Comparison of ENCODE assay signal across 13 cellular contexts in the genomic region with DNA sequence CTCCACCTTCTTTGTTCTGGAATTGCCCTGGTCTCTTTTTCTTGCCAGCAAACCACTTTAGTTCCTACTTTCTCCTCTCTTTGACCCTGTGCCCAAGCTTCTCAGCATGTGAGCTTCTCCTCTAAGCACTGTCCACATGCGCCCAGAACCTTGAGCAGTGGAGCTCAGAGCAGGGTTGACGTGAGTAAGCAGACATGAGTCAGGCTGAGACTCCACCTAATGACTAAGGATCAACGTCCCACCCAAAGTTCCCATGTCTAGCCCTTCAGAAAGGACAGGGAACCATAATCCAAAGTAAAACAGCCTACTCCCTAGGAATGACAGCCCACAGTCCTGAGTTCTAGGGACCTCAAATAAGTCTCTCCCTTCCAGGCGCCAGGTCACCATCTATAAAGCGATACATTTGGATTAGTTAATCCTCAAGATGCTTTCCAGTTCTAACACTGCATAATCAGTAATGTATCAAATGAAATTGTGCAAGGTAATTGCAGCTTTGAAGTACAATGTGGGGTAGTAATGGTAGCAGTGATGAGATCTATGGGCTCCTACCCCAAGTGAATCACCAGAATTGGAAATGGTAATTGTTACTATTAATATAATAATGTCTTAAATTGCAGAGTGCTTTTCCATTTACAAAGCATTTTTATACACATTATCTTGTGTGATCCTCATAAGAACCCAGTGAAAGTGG. TPM values are rescaled to one million over a fixed set of nuclear protein-coding genes. Genes with fewer than 3 reads are reported as not detected.
A peak's percentile ranks its signal among the peaks of the same experiment; 100 is the strongest.
DNase-seq lines count a peak whose midpoint lies in the region; ATAC-seq and TF ChIP-seq lines count a peak whose summit lies in the region.
"Had no signal": no experiment of that assay in that cellular context is flagged by ENCODE, and none has a peak within 500 bp of the region (broad histone marks: within the 10 kb centered on the region; RNA-seq: fewer than 3 reads in every experiment).

No MANE protein-coding gene starts in this region.

- H3K27ac Mint-ChIP-seq in Calu3 (ENCODE audit: unreplicated experiment), result no peak overlapping the region
- H3K27ac Mint-ChIP-seq: CD4-positive, CD25-positive, alpha-beta regulatory T cell had no signal

- no peaks in the 10 kb centered on the region for H3K36me3 ChIP-seq in left lung
- H3K36me3 ChIP-seq: heart right ventricle had no signal

- peaks cover 12% of the 10 kb centered on the region for H3K27me3 Mint-ChIP-seq in Calu3 (ENCODE audit: unreplicated experiment)
- H3K27me3 Mint-ChIP-seq: CD4-positive, CD25-positive, alpha-beta regulatory T cell had no signal

- ATAC-seq in left lung, result peak; percentile 83
- ATAC-seq in HG02588 (IDR thresholded peaks at IDR 0.05; ENCODE audit: unreplicated experiment), result no peak

- H3K4me3 ChIP-seq in left lung, result no peak overlapping the region
- H3K4me3 ChIP-seq: heart right ventricle had no signal

- H3K4me3 Mint-ChIP-seq in Calu3 (ENCODE audit: low read depth, unreplicated experiment), result no peak overlapping the region
- H3K4me3 Mint-ChIP-seq: CD4-positive, CD25-positive, alpha-beta regulatory T cell had no signal

- intact Hi-C loops in left lung (cut with DNase I) (no loop called here), Calu3 (cut with micrococcal nuclease; ENCODE audit: unreplicated experiment) (no loop called here)

- H3K9me3 ChIP-seq in left lung, result no peaks in the 10 kb centered on the region
- H3K9me3 ChIP-seq: heart right ventricle had no signal

- no peaks in the 10 kb centered on the region for H3K4me1 Mint-ChIP-seq in Calu3 (ENCODE audit: low read depth, unreplicated experiment)
- H3K4me1 Mint-ChIP-seq: CD4-positive, CD25-positive, alpha-beta regulatory T cell had no signal

- CTCF ChIA-PET in Calu3 (lab: Charles Lee), result interaction anchor here (0.5 to 1.3 kb wide), 2 partner anchors 406 to 427 kb away, joined by 3 to 6 read pairs; no protein-coding TSS in a partner anchor

- no peak for TF ChIP-seq CTCF in left lung (IDR thresholded peaks at IDR 0.05)
- TF ChIP-seq CTCF in Calu3 (IDR thresholded peaks at IDR 0.05; ENCODE audit: unreplicated experiment), result no peak

- peaks cover 0 to 3% of the 10 kb centered on the region in 2 donors for H3K4me1 ChIP-seq in left lung

- no peaks in the 10 kb centered on the region for H3K9me3 Mint-ChIP-seq in Calu3 (ENCODE audit: low read depth, unreplicated experiment)

- no TSS peak for BruUV-seq in Calu3 (replicated peaks; lab: Mats Ljungman, UMichigan)

- no peaks in the 10 kb centered on the region for H3K27me3 ChIP-seq in left lung

- H3K36me3 Mint-ChIP-seq in Calu3 (ENCODE audit: insufficient read depth, unreplicated experiment), result peaks cover 4% of the 10 kb centered on the region
- H3K36me3 Mint-ChIP-seq: CD4-positive, CD25-positive, alpha-beta regulatory T cell had no signal

- no peak overlapping the region for H3K27ac ChIP-seq in left lung

- peak; percentile 95 for DNase-seq in A172 (ENCODE audit: low spot score)
- DNase-seq in HS-5 (ENCODE audit: low read depth), result peak; percentile 84
- DNase-seq in brain pericyte (ENCODE audit: low read depth, low spot score), result peak; percentile 60
- peak in 1 of 2 donors; percentile 54 for DNase-seq in left lung
- DNase-seq in Calu3, result no peak
- DNase-seq in NCI-H510A treated with DMSO at 0.1 percent for 48 hours (lab: John Stamatoyannopoulos, UW), result no peak
- no peak for DNase-seq in globus pallidus (ENCODE audit: low spot score)
- DNase-seq: activated gamma-delta T cell treated with Interleukin-2 at 50 U/mL for 16 hours; CD4-positive, CD25-positive, alpha-beta regulatory T cell; heart right ventricle; NCI-H1436; T-helper 2 cell had no signal

RNA-seq across cellular contexts. Expression of a gene that starts 44.5 kb away (rescaled TPM):
- total RNA-seq in A172 (2014; rRNA removed; shearing (Covaris generic)), result 38.5 and 50.7 TPM in 2 replicates
- 10 to 100 TPM; 14.8 to 21.1 TPM for total RNA-seq in left lung
- total RNA-seq in Calu3 (2022), result 0.45 and 0.59 TPM in 2 replicates
- total RNA-seq: CD4-positive, CD25-positive, alpha-beta regulatory T cell had no signal

Comparison
In these comparisons a context has a peak if more than half of its experiments do, and no peak if none do; other contexts are left out.
1. DNase-seq: peak in A172 (single experiment), HS-5 (single experiment) and brain pericyte (single experiment); none in Calu3 (single experiment), NCI-H510A treated with DMSO at 0.1 percent for 48 hours (single experiment) and globus pallidus (single experiment).